In genomic region chr1:150364231-150365003, GRCh38 we compare ENCODE assay signal across 1 cellular context.
TF ChIP-seq lines count a peak whose summit lies in the region.

No MANE protein-coding gene starts in this region.

TF ChIP-seq in HepG2, 621 proteins besides CTCF, POLR2A, EP300 and RAD21 (continued from another document and continues in another):
- TF ChIP-seq, protein P1, sequence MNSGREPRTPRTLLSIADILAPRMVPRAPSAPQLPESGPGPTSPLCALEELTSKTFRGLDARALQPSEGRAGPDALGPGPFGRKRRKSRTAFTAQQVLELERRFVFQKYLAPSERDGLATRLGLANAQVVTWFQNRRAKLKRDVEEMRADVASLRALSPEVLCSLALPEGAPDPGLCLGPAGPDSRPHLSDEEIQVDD (CRISPR knock-in tag; IDR thresholded peaks at IDR 0.05; ENCODE audit: borderline replicate concordance): no peak
- TF ChIP-seq, protein P2, sequence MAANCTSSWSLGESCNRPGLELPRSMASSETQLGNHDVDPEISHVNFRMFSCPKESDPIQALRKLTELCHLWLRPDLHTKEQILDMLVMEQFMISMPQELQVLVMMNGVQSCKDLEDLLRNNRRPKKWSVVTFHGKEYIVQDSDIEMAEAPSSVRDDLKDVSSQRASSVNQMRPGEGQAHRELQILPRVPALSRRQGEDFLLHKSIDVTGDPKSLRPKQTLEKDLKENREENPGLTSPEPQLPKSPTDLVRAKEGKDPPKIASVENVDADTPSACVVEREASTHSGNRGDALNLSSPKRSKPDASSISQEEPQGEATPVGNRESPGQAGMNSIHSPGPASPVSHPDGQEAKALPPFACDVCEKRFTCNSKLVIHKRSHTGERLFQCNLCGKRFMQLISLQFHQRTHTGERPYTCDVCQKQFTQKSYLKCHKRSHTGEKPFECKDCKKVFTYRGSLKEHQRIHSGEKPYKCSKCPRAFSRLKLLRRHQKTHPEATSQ (CRISPR knock-in tag; IDR thresholded peaks at IDR 0.05; ENCODE audit: borderline replicate concordance): 0 out of 2 replicates have a peak, but pooled peaks have one; percentile 31
- TF ChIP-seq, protein P3, sequence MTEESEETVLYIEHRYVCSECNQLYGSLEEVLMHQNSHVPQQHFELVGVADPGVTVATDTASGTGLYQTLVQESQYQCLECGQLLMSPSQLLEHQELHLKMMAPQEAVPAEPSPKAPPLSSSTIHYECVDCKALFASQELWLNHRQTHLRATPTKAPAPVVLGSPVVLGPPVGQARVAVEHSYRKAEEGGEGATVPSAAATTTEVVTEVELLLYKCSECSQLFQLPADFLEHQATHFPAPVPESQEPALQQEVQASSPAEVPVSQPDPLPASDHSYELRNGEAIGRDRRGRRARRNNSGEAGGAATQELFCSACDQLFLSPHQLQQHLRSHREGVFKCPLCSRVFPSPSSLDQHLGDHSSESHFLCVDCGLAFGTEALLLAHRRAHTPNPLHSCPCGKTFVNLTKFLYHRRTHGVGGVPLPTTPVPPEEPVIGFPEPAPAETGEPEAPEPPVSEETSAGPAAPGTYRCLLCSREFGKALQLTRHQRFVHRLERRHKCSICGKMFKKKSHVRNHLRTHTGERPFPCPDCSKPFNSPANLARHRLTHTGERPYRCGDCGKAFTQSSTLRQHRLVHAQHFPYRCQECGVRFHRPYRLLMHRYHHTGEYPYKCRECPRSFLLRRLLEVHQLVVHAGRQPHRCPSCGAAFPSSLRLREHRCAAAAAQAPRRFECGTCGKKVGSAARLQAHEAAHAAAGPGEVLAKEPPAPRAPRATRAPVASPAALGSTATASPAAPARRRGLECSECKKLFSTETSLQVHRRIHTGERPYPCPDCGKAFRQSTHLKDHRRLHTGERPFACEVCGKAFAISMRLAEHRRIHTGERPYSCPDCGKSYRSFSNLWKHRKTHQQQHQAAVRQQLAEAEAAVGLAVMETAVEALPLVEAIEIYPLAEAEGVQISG (CRISPR knock-in tag; IDR thresholded peaks at IDR 0.05): no peak; the same call in none of the 2 replicates
- TF ChIP-seq ZNF496 (CRISPR knock-in tag; IDR thresholded peaks at IDR 0.05; ENCODE audit: insufficient replicate concordance) (no peak), SRSF1 (optimal IDR thresholded peaks at IDR 0.05; ENCODE audit: low read depth, low read length) (peak; percentile 49), ZC3H4 (CRISPR knock-in tag; IDR thresholded peaks at IDR 0.05; ENCODE audit: borderline replicate concordance) (peak; percentile 42; the same call in 1 of the 2 replicates), ZNF674 (CRISPR knock-in tag; IDR thresholded peaks at IDR 0.05; ENCODE audit: low read depth) (no peak), MYNN (CRISPR knock-in tag; IDR thresholded peaks at IDR 0.05; ENCODE audit: low read depth) (no peak), IRF2 (CRISPR knock-in tag; IDR thresholded peaks at IDR 0.05) (no peak), ZFP90 (CRISPR knock-in tag; IDR thresholded peaks at IDR 0.05; ENCODE audit: borderline replicate concordance) (peak; percentile 34; the same call in 1 of the 2 replicates), MTF2 (CRISPR knock-in tag; IDR thresholded peaks at IDR 0.05; ENCODE audit: borderline replicate concordance) (no peak), CHD2 (IDR thresholded peaks at IDR 0.05; ENCODE audit: low read depth, low read length) (no peak), HNRNPLL (IDR thresholded peaks at IDR 0.05; ENCODE audit: low read depth, low read length, poor library complexity, severe bottlenecking) (peak; percentile 97), ZNF234 (CRISPR knock-in tag; conservative IDR thresholded peaks at IDR 0.05) (no peak), ZNF3 (CRISPR knock-in tag; IDR thresholded peaks at IDR 0.05) (no peak), SOX6 (IDR thresholded peaks at IDR 0.05) (no peak), SOX6 (CRISPR knock-in tag; IDR thresholded peaks at IDR 0.05) (no peak), ZNF530 (CRISPR knock-in tag; IDR thresholded peaks at IDR 0.05; ENCODE audit: low read depth) (no peak), ZNF724P (CRISPR knock-in tag; IDR thresholded peaks at IDR 0.05; ENCODE audit: borderline replicate concordance) (no peak), ZMYM3 (CRISPR knock-in tag; IDR thresholded peaks at IDR 0.05) (no peak), GATAD1 (CRISPR knock-in tag; IDR thresholded peaks at IDR 0.05) (0 out of 2 replicates have a peak, but pooled peaks have one; percentile 0), MTF1 (CRISPR knock-in tag; IDR thresholded peaks at IDR 0.05) (no peak), NPAS2 (CRISPR knock-in tag; IDR thresholded peaks at IDR 0.05; ENCODE audit: borderline replicate concordance) (peak; percentile 34; the same call in 1 of the 2 replicates), KDM4B (CRISPR knock-in tag; IDR thresholded peaks at IDR 0.05) (no peak), ZNF788 (CRISPR knock-in tag; IDR thresholded peaks at IDR 0.05; ENCODE audit: borderline replicate concordance) (no peak), ZNF235 (CRISPR knock-in tag; IDR thresholded peaks at IDR 0.05; ENCODE audit: borderline replicate concordance) (no peak), ZFP36L2 (CRISPR knock-in tag; IDR thresholded peaks at IDR 0.05) (no peak), PHF21A (CRISPR knock-in tag; IDR thresholded peaks at IDR 0.05) (no peak; the same call in 1 of the 2 replicates), MEF2D (CRISPR knock-in tag; IDR thresholded peaks at IDR 0.05) (no peak; the same call in 1 of the 2 replicates), ZNF333 (CRISPR knock-in tag; IDR thresholded peaks at IDR 0.05; ENCODE audit: borderline replicate concordance) (no peak), ZNF282 (IDR thresholded peaks at IDR 0.05; ENCODE audit: partially characterized antibody) (no peak), YY1 (IDR thresholded peaks at IDR 0.05; ENCODE audit: insufficient read depth, insufficient replicate concordance, low read depth, low read length) (peak; percentile 95), ADNP (CRISPR knock-in tag; IDR thresholded peaks at IDR 0.05) (no peak), EHMT2 (IDR thresholded peaks at IDR 0.05; ENCODE audit: borderline replicate concordance, low read depth, low read length) (no peak), PITX1 (CRISPR knock-in tag; IDR thresholded peaks at IDR 0.05) (no peak), MAZ (IDR thresholded peaks at IDR 0.05; ENCODE audit: borderline replicate concordance, low read depth, low read length) (no peak), MAZ (CRISPR knock-in tag; IDR thresholded peaks at IDR 0.05; ENCODE audit: low read depth) (no peak), CENPX (CRISPR knock-in tag; IDR thresholded peaks at IDR 0.05) (no peak), ZNF709 (CRISPR knock-in tag; IDR thresholded peaks at IDR 0.05) (no peak), SMYD3 (CRISPR knock-in tag; IDR thresholded peaks at IDR 0.05) (no peak), PAXIP1 (CRISPR knock-in tag; conservative IDR thresholded peaks at IDR 0.05) (no peak; the same call in none of the 2 replicates), ZNF737 (CRISPR knock-in tag; IDR thresholded peaks at IDR 0.05; ENCODE audit: borderline replicate concordance) (no peak), NFE2L1 (CRISPR knock-in tag; IDR thresholded peaks at IDR 0.05; ENCODE audit: borderline replicate concordance) (no peak), CEBPG (CRISPR knock-in tag; IDR thresholded peaks at IDR 0.05) (no peak), TAF15 (IDR thresholded peaks at IDR 0.05; ENCODE audit: low read depth, low read length, poor library complexity, severe bottlenecking) (no peak), MED1 (CRISPR knock-in tag; IDR thresholded peaks at IDR 0.05) (no peak; the same call in 1 of the 2 replicates), ZNF44 (CRISPR knock-in tag; IDR thresholded peaks at IDR 0.05) (no peak), POLR2AphosphoS5 (IDR thresholded peaks at IDR 0.05; ENCODE audit: low read depth, low read length) (peak; percentile 37), TAF1 (CRISPR knock-in tag; IDR thresholded peaks at IDR 0.05) (peak; percentile 63), ZNF564 (CRISPR knock-in tag; IDR thresholded peaks at IDR 0.05) (no peak), TRIM24 (CRISPR knock-in tag; IDR thresholded peaks at IDR 0.05) (no peak), ZNF136 (CRISPR knock-in tag; IDR thresholded peaks at IDR 0.05; ENCODE audit: low read depth) (0 out of 2 replicates have a peak, but pooled peaks have one; percentile 2), ZBTB10 (CRISPR knock-in tag; IDR thresholded peaks at IDR 0.05; ENCODE audit: borderline replicate concordance) (no peak), THAP9 (CRISPR knock-in tag; IDR thresholded peaks at IDR 0.05; ENCODE audit: borderline replicate concordance) (no peak)
- TF ChIP-seq, protein P4, sequence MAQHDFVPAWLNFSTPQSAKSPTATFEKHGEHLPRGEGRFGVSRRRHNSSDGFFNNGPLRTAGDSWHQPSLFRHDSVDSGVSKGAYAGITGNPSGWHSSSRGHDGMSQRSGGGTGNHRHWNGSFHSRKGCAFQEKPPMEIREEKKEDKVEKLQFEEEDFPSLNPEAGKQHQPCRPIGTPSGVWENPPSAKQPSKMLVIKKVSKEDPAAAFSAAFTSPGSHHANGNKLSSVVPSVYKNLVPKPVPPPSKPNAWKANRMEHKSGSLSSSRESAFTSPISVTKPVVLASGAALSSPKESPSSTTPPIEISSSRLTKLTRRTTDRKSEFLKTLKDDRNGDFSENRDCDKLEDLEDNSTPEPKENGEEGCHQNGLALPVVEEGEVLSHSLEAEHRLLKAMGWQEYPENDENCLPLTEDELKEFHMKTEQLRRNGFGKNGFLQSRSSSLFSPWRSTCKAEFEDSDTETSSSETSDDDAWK (CRISPR knock-in tag; IDR thresholded peaks at IDR 0.05): no peak
- TF ChIP-seq, protein P5, sequence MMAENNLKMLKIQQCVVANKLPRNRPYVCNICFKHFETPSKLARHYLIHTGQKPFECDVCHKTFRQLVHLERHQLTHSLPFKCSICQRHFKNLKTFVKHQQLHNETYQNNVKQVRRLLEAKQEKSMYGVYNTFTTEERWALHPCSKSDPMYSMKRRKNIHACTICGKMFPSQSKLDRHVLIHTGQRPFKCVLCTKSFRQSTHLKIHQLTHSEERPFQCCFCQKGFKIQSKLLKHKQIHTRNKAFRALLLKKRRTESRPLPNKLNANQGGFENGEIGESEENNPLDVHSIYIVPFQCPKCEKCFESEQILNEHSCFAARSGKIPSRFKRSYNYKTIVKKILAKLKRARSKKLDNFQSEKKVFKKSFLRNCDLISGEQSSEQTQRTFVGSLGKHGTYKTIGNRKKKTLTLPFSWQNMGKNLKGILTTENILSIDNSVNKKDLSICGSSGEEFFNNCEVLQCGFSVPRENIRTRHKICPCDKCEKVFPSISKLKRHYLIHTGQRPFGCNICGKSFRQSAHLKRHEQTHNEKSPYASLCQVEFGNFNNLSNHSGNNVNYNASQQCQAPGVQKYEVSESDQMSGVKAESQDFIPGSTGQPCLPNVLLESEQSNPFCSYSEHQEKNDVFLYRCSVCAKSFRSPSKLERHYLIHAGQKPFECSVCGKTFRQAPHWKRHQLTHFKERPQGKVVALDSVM (CRISPR knock-in tag; IDR thresholded peaks at IDR 0.05): peak; percentile 54; the same call in 1 of the 2 replicates
